Comparison of ENCODE assay signal across 8 cellular contexts in genomic region chr5:132257131-132258101, GRCh38. TPM values are rescaled to one million over a fixed set of nuclear protein-coding genes. Genes with fewer than 3 reads are reported as not detected.
DNase-seq lines count a peak whose midpoint lies in the region; ATAC-seq and TF ChIP-seq lines count a peak whose summit lies in the region.

PDLIM4 (plus strand) TSS chr5:132257696; CDS start chr5:132257735, 39 bp downstream.

- no peak within 1 kb of the TSS for H3K4me2 ChIP-seq in MM.1S (ENCODE audit: low read depth, low read length)

- H4K20me1 ChIP-seq in MM.1S (ENCODE audit: insufficient read depth, low read length), result no peaks in the 10 kb centered on the region

- H3K9ac ChIP-seq in MM.1S (ENCODE audit: low read length), result no peak within 1 kb of the TSS

- no peaks in the 10 kb centered on the region for H3K36me3 ChIP-seq in MM.1S (replicated peaks; ENCODE audit: insufficient read depth, low read length)

- H3K9me3 ChIP-seq in MM.1S (replicated peaks; ENCODE audit: insufficient read depth, low read length), result no peaks in the 10 kb centered on the region

- TF ChIP-seq CTCF in MM.1S (IDR thresholded peaks at IDR 0.05; ENCODE audit: low read length), result no peak

- no peaks in the 10 kb centered on the region for H3F3A ChIP-seq in MM.1S (ENCODE audit: insufficient read depth, low read length)

- no peaks in the 10 kb centered on the region for H3K4me1 ChIP-seq in MM.1S (ENCODE audit: low read length)

- no peaks in the 10 kb centered on the region for H3K79me2 ChIP-seq in MM.1S (ENCODE audit: low read length)

- no peak within 1 kb of the TSS for H2AFZ ChIP-seq in MM.1S (ENCODE audit: low read length)

- in situ Hi-C loops in ACHN (cut with HindIII; ENCODE audit: low pct_ligation_motif_present, low pct_unique_long_range_greater_than_20kb, low sequenced_read_pairs), result no loop called here

- no peak for ATAC-seq in HG03135 (IDR thresholded peaks at IDR 0.05; ENCODE audit: unreplicated experiment)

- no peaks in the 10 kb centered on the region for H3K27me3 ChIP-seq in MM.1S (replicated peaks; ENCODE audit: insufficient read depth, low read length)

- DNase-seq in ACHN (peak; percentile 31), NCI-H226 (peak; percentile 20), epithelial cell of prostate (ENCODE audit: low read depth, low spot score) (no peak), myocyte (ENCODE audit: low read depth) (peak; percentile 76), MM.1S (no peak), NCI-H187 treated with DMSO at 0.1 percent for 48 hours (lab: John Stamatoyannopoulos, UW) (no peak), NCI-H446 (lab: John Stamatoyannopoulos, UW) (no peak)

- peak within 1 kb of the TSS; percentile 88 for H3K27ac ChIP-seq in epithelial cell of prostate
- H3K27ac ChIP-seq in MM.1S (ENCODE audit: low read length), result no peak within 1 kb of the TSS

- no peaks in the 10 kb centered on the region for H3K9me2 ChIP-seq in MM.1S (replicated peaks; ENCODE audit: insufficient read depth, low read length)

- H3K4me3 ChIP-seq in MM.1S (ENCODE audit: low read length), result no peak within 1 kb of the TSS

RNA-seq across cellular contexts. Expression of gene PDLIM4, which starts in this region (rescaled TPM):
- total RNA-seq in myocyte, result 220 and 230 TPM in 2 replicates
- 371 TPM for polyA plus RNA-seq in myocyte (2012)

Comparison
In these comparisons a context has a peak if more than half of its experiments do, and no peak if none do; other contexts are left out.
1. DNase-seq: peak in ACHN (single experiment), NCI-H226 (single experiment) and myocyte (single experiment); none in epithelial cell of prostate (single experiment), MM.1S (single experiment), NCI-H187 treated with DMSO at 0.1 percent for 48 hours (single experiment) and NCI-H446 (0 of 2).